Comparison of ENCODE assay signal across 23 cellular contexts in the genomic region with DNA sequence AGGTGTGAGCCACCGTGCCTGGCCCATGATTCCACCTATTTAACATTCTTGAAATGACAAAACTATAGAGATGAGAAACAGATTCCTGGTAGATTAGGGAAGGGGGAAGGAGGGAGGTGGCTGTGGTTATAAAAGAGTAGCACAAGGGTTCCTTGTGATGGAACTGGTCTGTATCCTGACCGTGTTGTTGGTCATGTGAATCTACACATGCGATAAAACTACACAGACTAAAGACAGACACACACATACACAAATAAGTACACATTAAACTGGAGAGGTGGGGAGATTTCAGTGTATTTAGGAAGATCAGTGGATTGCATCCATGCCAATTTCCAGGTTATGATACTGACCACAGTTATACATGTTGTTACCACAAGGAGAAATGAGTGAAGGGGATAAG.
"Had no signal": no experiment of that assay in that cellular context is flagged by ENCODE, and none has a peak within 500 bp of the region (broad histone marks: within the 10 kb centered on the region; RNA-seq: fewer than 3 reads in every experiment).

No MANE protein-coding gene starts in this region.

- H3K27ac Mint-ChIP-seq: immature natural killer cell; memory B cell; mesothelial cell of epicardium; naive B cell; naive thymus-derived CD4-positive, alpha-beta T cell had no signal

- H3K9me3 ChIP-seq: left lung, left ventricle myocardium inferior, lower lobe of right lung, mucosa of descending colon had no signal

- H3K27me3 ChIP-seq: hepatocyte, left lung had no signal

- H3K27me3 Mint-ChIP-seq: memory B cell; naive B cell; naive thymus-derived CD4-positive, alpha-beta T cell had no signal

- H3K9me3 Mint-ChIP-seq: immature natural killer cell, naive B cell had no signal

- DNase-seq: hippocampal formation; hypothalamus; immature natural killer cell; islet precursor cell; kidney; kidney glomerular epithelial cell; left cardiac atrium; left colon; left lung; left ventricle myocardium inferior; left ventricle myocardium superior; lower lobe of right lung; mammary epithelial cell; mesenchymal stem cell; mesendoderm; midbrain; mucosa of descending colon; naive B cell; naive thymus-derived CD4-positive, alpha-beta T cell had no signal

- H3K4me3 ChIP-seq: hepatocyte, left lung, left ventricle myocardium inferior, lower lobe of right lung, lung, mucosa of descending colon had no signal

- H3K4me3 Mint-ChIP-seq: immature natural killer cell; memory B cell; mesothelial cell of epicardium; naive B cell; naive thymus-derived CD4-positive, alpha-beta T cell had no signal

- H3K27ac ChIP-seq: hepatocyte, left lung, left ventricle myocardium inferior, lower lobe of right lung had no signal
